19 cellular contexts compared by ENCODE assay signal in genomic region chr6:169847141-169847674, GRCh38.
"Had no signal": no experiment of that assay in that cellular context is flagged by ENCODE, and none has a peak within 500 bp of the region (broad histone marks: within the 10 kb centered on the region; RNA-seq: fewer than 3 reads in every experiment).

No MANE protein-coding gene starts in this region.

- H3K4me3 Mint-ChIP-seq: activated CD4-positive, alpha-beta memory T cell treated with anti-CD3 and anti-CD28 coated beads for 36 hours; activated CD4-positive, alpha-beta T cell treated with anti-CD3 and anti-CD28 coated beads for 36 hours; mesothelial cell of epicardium; nephron had no signal

- H3K4me1 ChIP-seq: body of pancreas, tibial nerve, vagina had no signal

- ATAC-seq: activated CD4-positive, alpha-beta T cell treated with anti-CD3 and anti-CD28 coated beads for 36 hours; body of pancreas; stimulated activated naive CD8-positive, alpha-beta T cell treated with anti-CD3 and anti-CD28 coated beads, Interleukin-15, Interleukin-2, amounts not matched to agents 100 U/mL and 50 U/mL, for 24 hours had no signal

- H3K4me3 ChIP-seq: body of pancreas, dorsolateral prefrontal cortex, hepatocyte, lung, ovary, tibial nerve, vagina had no signal

- H3K36me3 ChIP-seq: ovary, tibial nerve, vagina had no signal

- H3K9me3 Mint-ChIP-seq: activated CD4-positive, alpha-beta memory T cell treated with anti-CD3 and anti-CD28 coated beads for 36 hours; mesothelial cell of epicardium; nephron had no signal

- H3K36me3 Mint-ChIP-seq: activated CD4-positive, alpha-beta memory T cell treated with anti-CD3 and anti-CD28 coated beads for 36 hours; mesothelial cell of epicardium had no signal

- H3K9me3 ChIP-seq: body of pancreas, ovary, tibial nerve, vagina had no signal

- H3K27me3 ChIP-seq: body of pancreas, hepatocyte, ovary, vagina had no signal

- H3K4me1 Mint-ChIP-seq: activated CD4-positive, alpha-beta T cell treated with anti-CD3 and anti-CD28 coated beads for 36 hours; mesothelial cell of epicardium; nephron had no signal

- DNase-seq: activated CD4-positive, alpha-beta memory T cell treated with anti-CD3 and anti-CD28 coated beads for 36 hours; activated CD4-positive, alpha-beta T cell treated with anti-CD3 and anti-CD28 coated beads for 36 hours; activated naive CD4-positive, alpha-beta T cell treated with Interleukin-2 at 50 U/mL for 16 hours; activated T-cell treated with anti-CD3 and anti-CD28 coated beads for 4 hours; body of pancreas; caudate nucleus; left cardiac atrium; stimulated activated CD4-positive, alpha-beta T cell treated with anti-CD3 and anti-CD28 coated beads, Interleukin-12 subunit alpha, Interleukin-12 subunit beta, amount 100 ng/mL, for 4 hours; stimulated activated CD4-positive, alpha-beta T cell treated with anti-CD3 and anti-CD28 coated beads, Interleukin-1b, Interleukin-23, amount 100 ng/mL, for 48 hours; stimulated activated naive CD8-positive, alpha-beta T cell treated with anti-CD3 and anti-CD28 coated beads, Interleukin-15, Interleukin-2, amounts not matched to agents 100 U/mL and 50 U/mL, for 24 hours had no signal

- H3K27ac ChIP-seq: body of pancreas, dorsolateral prefrontal cortex, epithelial cell of prostate, hepatocyte, ovary, tibial nerve, vagina had no signal

- H3K27ac Mint-ChIP-seq: activated CD4-positive, alpha-beta memory T cell treated with anti-CD3 and anti-CD28 coated beads for 36 hours; activated CD4-positive, alpha-beta T cell treated with anti-CD3 and anti-CD28 coated beads for 36 hours; mesothelial cell of epicardium; nephron had no signal
